Comparison of ENCODE assay signal across 1 cellular context in the genomic region with DNA sequence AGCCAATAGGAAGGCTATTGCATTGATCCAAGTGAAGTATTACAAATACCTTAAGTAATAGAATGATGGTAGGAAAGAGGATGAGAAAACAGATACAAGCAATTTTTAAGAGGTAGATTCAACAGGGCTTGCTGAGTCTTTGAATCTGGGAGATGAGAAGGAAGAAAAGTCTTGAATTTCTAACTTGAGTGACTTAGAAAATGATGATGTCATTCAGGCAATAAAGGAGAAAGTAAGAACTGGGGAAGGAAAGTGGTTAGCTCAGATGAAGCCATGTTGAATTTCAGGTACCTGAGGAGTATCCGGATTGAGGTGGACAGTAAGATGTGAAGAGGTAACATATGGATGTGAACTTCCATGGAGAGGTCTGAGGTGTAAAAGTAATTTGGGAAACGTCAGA.
TF ChIP-seq lines count a peak whose summit lies in the region.

No MANE protein-coding gene starts in this region.

TF ChIP-seq in HepG2, 621 proteins besides CTCF, POLR2A, EP300 and RAD21 (continued from another document):
- TF ChIP-seq ZNF18 (CRISPR knock-in tag; IDR thresholded peaks at IDR 0.05; ENCODE audit: insufficient replicate concordance), result no peak
